ENCODE assay signal across 2 cellular contexts in the genomic region with DNA sequence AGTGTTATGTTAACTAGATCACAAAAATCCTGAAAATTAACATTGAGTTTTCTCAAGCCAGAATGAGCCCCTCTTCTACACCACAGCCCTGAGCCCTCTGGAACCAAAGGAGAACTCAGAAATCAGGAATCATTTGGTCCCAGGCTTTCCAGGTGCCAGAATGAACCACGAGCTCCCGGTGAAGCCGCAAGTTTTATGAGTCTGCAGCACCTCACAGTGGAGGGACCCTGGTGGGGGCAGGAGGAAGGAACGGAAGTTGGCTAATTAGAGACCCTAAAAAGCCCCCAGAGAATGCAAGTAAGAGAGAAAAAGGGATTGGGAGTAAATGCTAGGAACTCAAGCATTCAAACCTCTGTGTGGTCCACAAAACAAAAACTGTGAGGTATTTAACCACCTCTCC.
TF ChIP-seq lines count a peak whose summit lies in the region.

No MANE protein-coding gene starts in this region.

TF ChIP-seq in K562, 482 proteins besides CTCF, POLR2A, EP300 and RAD21:
- no peak for TF ChIP-seq GATAD2B (IDR thresholded peaks at IDR 0.05; ENCODE audit: borderline replicate concordance)
- TF ChIP-seq KLF13 (tag; IDR thresholded peaks at IDR 0.05; ENCODE audit: borderline replicate concordance, low read depth): no peak
- TF ChIP-seq, protein P1, sequence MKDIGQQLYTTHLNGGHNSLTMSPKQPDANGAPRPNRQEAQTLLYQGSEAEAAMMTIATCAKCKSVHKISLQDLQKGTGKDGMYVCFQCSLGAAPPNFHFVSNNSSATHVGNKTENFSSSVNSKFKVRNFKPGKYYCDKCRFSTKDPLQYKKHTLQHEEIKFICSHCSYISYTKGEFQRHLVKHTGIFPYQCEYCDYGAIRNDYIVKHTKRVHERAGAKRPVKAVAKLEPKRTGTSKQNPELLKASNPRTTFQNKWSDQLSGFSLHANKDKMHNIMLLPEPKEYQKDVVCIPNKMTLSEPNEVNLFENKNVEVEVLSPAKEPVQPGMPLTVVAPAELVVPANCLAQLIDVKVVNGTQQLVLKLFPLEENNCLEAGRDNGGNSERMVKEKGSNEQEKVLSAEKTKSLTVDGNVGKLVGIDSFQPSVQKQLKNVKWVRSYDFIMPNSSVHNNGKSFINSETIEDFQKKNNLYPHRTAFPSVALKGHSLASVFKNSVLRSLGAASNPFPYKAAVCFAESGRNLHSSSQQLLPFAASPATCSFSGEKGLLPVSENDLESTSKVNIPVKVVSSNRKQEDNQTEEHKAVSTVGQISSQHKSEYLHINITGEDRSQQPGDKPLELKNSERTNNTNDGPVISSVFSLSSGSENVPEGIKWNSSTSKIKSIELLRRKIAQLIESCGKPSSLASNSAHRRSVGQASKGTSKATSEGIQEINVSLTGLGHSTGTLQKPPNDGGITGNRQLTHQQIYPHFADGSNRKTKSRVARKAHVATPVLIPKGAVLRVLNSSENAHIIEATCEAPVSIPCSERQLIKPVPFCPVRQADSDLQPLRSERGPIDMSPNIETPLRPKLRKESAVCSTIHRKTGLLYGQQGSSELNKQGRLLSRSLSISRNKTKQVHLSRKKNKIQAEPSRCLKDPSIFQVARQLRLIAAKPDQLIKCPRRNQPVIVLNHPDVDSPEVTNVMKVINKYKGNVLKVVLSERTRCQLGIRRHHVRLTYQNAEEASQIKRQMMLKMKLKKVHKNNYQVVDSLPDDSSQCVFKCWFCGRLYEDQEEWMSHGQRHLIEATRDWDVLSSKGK (CRISPR knock-in tag; IDR thresholded peaks at IDR 0.05): no peak
- TF ChIP-seq ZFP1 (CRISPR knock-in tag; IDR thresholded peaks at IDR 0.05): no peak
- no peak for TF ChIP-seq ID3 (CRISPR knock-in tag; IDR thresholded peaks at IDR 0.05)
- no peak for TF ChIP-seq ID3 (tag; IDR thresholded peaks at IDR 0.05)
- no peak for TF ChIP-seq ZNF311 (CRISPR knock-in tag; IDR thresholded peaks at IDR 0.05)
- TF ChIP-seq ZEB2 (IDR thresholded peaks at IDR 0.05): no peak
- no peak for TF ChIP-seq FIP1L1 (IDR thresholded peaks at IDR 0.05; ENCODE audit: low read depth, low read length, poor library complexity, severe bottlenecking)
- no peak for TF ChIP-seq SMAD2 (IDR thresholded peaks at IDR 0.05; ENCODE audit: low read depth, low read length)
- TF ChIP-seq SMAD3 (CRISPR knock-in tag; conservative IDR thresholded peaks at IDR 0.05): no peak
- no peak for TF ChIP-seq RCOR1 (IDR thresholded peaks at IDR 0.05; ENCODE audit: borderline replicate concordance in 1 of 2, low read depth in 2 of 2, low read length in 2 of 2)
- TF ChIP-seq ZC3H11A (IDR thresholded peaks at IDR 0.05; ENCODE audit: low read depth, low read length): no peak
- no peak for TF ChIP-seq FOXK1 (CRISPR knock-in tag; IDR thresholded peaks at IDR 0.05; ENCODE audit: borderline replicate concordance)
- TF ChIP-seq, protein P2, sequence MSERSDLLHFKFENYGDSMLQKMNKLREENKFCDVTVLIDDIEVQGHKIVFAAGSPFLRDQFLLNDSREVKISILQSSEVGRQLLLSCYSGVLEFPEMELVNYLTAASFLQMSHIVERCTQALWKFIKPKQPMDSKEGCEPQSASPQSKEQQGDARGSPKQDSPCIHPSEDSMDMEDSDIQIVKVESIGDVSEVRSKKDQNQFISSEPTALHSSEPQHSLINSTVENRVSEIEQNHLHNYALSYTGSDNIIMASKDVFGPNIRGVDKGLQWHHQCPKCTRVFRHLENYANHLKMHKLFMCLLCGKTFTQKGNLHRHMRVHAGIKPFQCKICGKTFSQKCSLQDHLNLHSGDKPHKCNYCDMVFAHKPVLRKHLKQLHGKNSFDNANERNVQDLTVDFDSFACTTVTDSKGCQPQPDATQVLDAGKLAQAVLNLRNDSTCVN (CRISPR knock-in tag; IDR thresholded peaks at IDR 0.05): no peak
- TF ChIP-seq MEF2A (IDR thresholded peaks at IDR 0.05; ENCODE audit: control insufficient read depth, low read depth, low read length): no peak
- no peak for TF ChIP-seq ZNF644 (tag; IDR thresholded peaks at IDR 0.05; ENCODE audit: low read depth)
- TF ChIP-seq GABPB2 (CRISPR knock-in tag; conservative IDR thresholded peaks at IDR 0.05): no peak
- TF ChIP-seq ZNF75A (CRISPR knock-in tag; IDR thresholded peaks at IDR 0.05): no peak
- no peak for TF ChIP-seq ZFP91 (CRISPR knock-in tag; IDR thresholded peaks at IDR 0.05)
- TF ChIP-seq ZNF79 (CRISPR knock-in tag; IDR thresholded peaks at IDR 0.05; ENCODE audit: low read depth): no peak
TF ChIP-seq in K562: peak in this region for 0.

TF ChIP-seq in HepG2, 621 proteins besides CTCF, POLR2A, EP300 and RAD21:
- no peak for TF ChIP-seq AKNA (CRISPR knock-in tag; IDR thresholded peaks at IDR 0.05; ENCODE audit: borderline replicate concordance)
- no peak for TF ChIP-seq SAP130 (CRISPR knock-in tag; IDR thresholded peaks at IDR 0.05; ENCODE audit: low read depth)
- TF ChIP-seq STAG1 (CRISPR knock-in tag; IDR thresholded peaks at IDR 0.05): peak; percentile 60
- peak; percentile 51; the same call in 1 of the 2 replicates for TF ChIP-seq SMC3 (IDR thresholded peaks at IDR 0.05; ENCODE audit: low read length)
- TF ChIP-seq, protein P3, sequence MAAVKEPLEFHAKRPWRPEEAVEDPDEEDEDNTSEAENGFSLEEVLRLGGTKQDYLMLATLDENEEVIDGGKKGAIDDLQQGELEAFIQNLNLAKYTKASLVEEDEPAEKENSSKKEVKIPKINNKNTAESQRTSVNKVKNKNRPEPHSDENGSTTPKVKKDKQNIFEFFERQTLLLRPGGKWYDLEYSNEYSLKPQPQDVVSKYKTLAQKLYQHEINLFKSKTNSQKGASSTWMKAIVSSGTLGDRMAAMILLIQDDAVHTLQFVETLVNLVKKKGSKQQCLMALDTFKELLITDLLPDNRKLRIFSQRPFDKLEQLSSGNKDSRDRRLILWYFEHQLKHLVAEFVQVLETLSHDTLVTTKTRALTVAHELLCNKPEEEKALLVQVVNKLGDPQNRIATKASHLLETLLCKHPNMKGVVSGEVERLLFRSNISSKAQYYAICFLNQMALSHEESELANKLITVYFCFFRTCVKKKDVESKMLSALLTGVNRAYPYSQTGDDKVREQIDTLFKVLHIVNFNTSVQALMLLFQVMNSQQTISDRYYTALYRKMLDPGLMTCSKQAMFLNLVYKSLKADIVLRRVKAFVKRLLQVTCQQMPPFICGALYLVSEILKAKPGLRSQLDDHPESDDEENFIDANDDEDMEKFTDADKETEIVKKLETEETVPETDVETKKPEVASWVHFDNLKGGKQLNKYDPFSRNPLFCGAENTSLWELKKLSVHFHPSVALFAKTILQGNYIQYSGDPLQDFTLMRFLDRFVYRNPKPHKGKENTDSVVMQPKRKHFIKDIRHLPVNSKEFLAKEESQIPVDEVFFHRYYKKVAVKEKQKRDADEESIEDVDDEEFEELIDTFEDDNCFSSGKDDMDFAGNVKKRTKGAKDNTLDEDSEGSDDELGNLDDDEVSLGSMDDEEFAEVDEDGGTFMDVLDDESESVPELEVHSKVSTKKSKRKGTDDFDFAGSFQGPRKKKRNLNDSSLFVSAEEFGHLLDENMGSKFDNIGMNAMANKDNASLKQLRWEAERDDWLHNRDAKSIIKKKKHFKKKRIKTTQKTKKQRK (IDR thresholded peaks at IDR 0.05; ENCODE audit: low read length): no peak
